ENCODE assay signal across 8 cellular contexts in genomic region chr20:50165687-50166554, GRCh38. TPM values are rescaled to one million over a fixed set of nuclear protein-coding genes. Genes with fewer than 3 reads are reported as not detected.
DNase-seq lines count a peak whose midpoint lies in the region; ATAC-seq and TF ChIP-seq lines count a peak whose summit lies in the region.

No MANE protein-coding gene starts in this region.

- peaks cover 33% of the 10 kb centered on the region for H3K4me1 ChIP-seq in RWPE2 (ENCODE audit: insufficient read depth, poor library complexity, severe bottlenecking)

- peak; percentile 38 for TF ChIP-seq CTCF in RWPE2 (IDR thresholded peaks at IDR 0.05; ENCODE audit: poor library complexity, severe bottlenecking)
- TF ChIP-seq CTCF in fibroblast of villous mesenchyme (IDR thresholded peaks at IDR 0.05; ENCODE audit: insufficient read depth, low read depth, low read length): peak; percentile 7
- no peak for TF ChIP-seq CTCF in neural cell (IDR thresholded peaks at IDR 0.05; ENCODE audit: poor library complexity, severe bottlenecking)

- H3K4me2 ChIP-seq in neural cell (ENCODE audit: low read length): peak overlapping the region; percentile 12

- H3K9ac ChIP-seq in neural cell (ENCODE audit: low read length): peak overlapping the region; percentile 38

- H3K9me2 ChIP-seq in neural cell (ENCODE audit: insufficient read depth, low read length): no peaks in the 10 kb centered on the region

- H3K4me1 Mint-ChIP-seq in stimulated activated naive CD8-positive, alpha-beta T cell treated with anti-CD3 and anti-CD28 coated beads, Interleukin-15, Interleukin-2, amounts not matched to agents 100 ng/mL and 50 ng/mL, for 24 hours (ENCODE audit: low read depth): peaks cover 11% of the 10 kb centered on the region

- no peak for TF ChIP-seq RAD21 in neural cell (conservative IDR thresholded peaks at IDR 0.05)

- peak overlapping the region; percentile 58 for H3K4me3 Mint-ChIP-seq in stimulated activated naive CD8-positive, alpha-beta T cell treated with anti-CD3 and anti-CD28 coated beads, Interleukin-15, Interleukin-2, amounts not matched to agents 100 ng/mL and 50 ng/mL, for 24 hours

- H4K20me1 ChIP-seq in neural cell (ENCODE audit: insufficient read depth): no peaks in the 10 kb centered on the region

- H3K4me3 ChIP-seq in RWPE2 (ENCODE audit: severe bottlenecking) (peak overlapping the region; percentile 6), fibroblast of villous mesenchyme (ENCODE audit: low read depth, low read length) (peak overlapping the region; percentile 63), neural cell (ENCODE audit: low read length) (peak overlapping the region; percentile 39)

- H3K36me3 ChIP-seq in RWPE2 (ENCODE audit: low read depth): no peaks in the 10 kb centered on the region
- no peaks in the 10 kb centered on the region for H3K36me3 ChIP-seq in neural cell (ENCODE audit: insufficient read depth, low read length)

- no peaks in the 10 kb centered on the region for H3K9me3 Mint-ChIP-seq in stimulated activated naive CD8-positive, alpha-beta T cell treated with anti-CD3 and anti-CD28 coated beads, Interleukin-15, Interleukin-2, amounts not matched to agents 100 ng/mL and 50 ng/mL, for 24 hours

- peaks cover 4% of the 10 kb centered on the region for H3K27me3 Mint-ChIP-seq in stimulated activated naive CD8-positive, alpha-beta T cell treated with anti-CD3 and anti-CD28 coated beads, Interleukin-15, Interleukin-2, amounts not matched to agents 100 ng/mL and 50 ng/mL, for 24 hours

- H3K27me3 ChIP-seq in RWPE2 (ENCODE audit: insufficient read depth, poor library complexity, severe bottlenecking) (no peaks in the 10 kb centered on the region), neural cell (ENCODE audit: insufficient read depth, low read depth, low read length) (no peaks in the 10 kb centered on the region)

- H3K79me2 ChIP-seq in neural cell (replicated peaks; ENCODE audit: insufficient read depth, low read length): no peaks in the 10 kb centered on the region

- H2AFZ ChIP-seq in neural cell (ENCODE audit: low read depth, low read length): peak overlapping the region; percentile 47

- H3K9me3 ChIP-seq in RWPE2 (ENCODE audit: severe bottlenecking) (no peaks in the 10 kb centered on the region), neural cell (ENCODE audit: low read length) (no peaks in the 10 kb centered on the region)

- DNase-seq in DMS153 treated with DMSO at 0.1 percent for 48 hours (lab: John Stamatoyannopoulos, UW; ENCODE audit: unreplicated experiment): peak; percentile 98
- peak; percentile 100 for DNase-seq in LoVo (ENCODE audit: low spot score)
- peak; percentile 100 for DNase-seq in RWPE2 (ENCODE audit: low spot score)
- DNase-seq in activated effector memory CD4-positive, alpha-beta T cell treated with Interleukin-2 at 50 U/mL for 16 hours: peak; percentile 71
- peak; percentile 100 for DNase-seq in fibroblast of villous mesenchyme (ENCODE audit: low read depth)

- H3K27ac ChIP-seq in RWPE2 (ENCODE audit: poor library complexity, severe bottlenecking) (peak overlapping the region; percentile 86), neural cell (ENCODE audit: low read length) (peak overlapping the region; percentile 21)

- TF ChIP-seq EP300 in neural cell (conservative IDR thresholded peaks at IDR 0.05; ENCODE audit: poor library complexity, severe bottlenecking): no peak

- peak overlapping the region; percentile 10 for H3K27ac Mint-ChIP-seq in stimulated activated naive CD8-positive, alpha-beta T cell treated with anti-CD3 and anti-CD28 coated beads, Interleukin-15, Interleukin-2, amounts not matched to agents 100 ng/mL and 50 ng/mL, for 24 hours

- no peaks in the 10 kb centered on the region for H3K36me3 Mint-ChIP-seq in stimulated activated naive CD8-positive, alpha-beta T cell treated with anti-CD3 and anti-CD28 coated beads, Interleukin-15, Interleukin-2, amounts not matched to agents 100 ng/mL and 50 ng/mL, for 24 hours (ENCODE audit: low read depth)

- ATAC-seq in GM21786 (IDR thresholded peaks at IDR 0.05; ENCODE audit: unreplicated experiment) (peak; percentile 95), RWPE2 (ENCODE audit: low read depth) (peak; percentile 84)

- no peaks in the 10 kb centered on the region for H3F3A ChIP-seq in neural cell (ENCODE audit: insufficient read depth, low read length, poor library complexity, severe bottlenecking)

TF ChIP-seq in neural cell, 6 proteins besides CTCF, POLR2A, EP300 and RAD21:
- no peak for TF ChIP-seq TAF1 (IDR thresholded peaks at IDR 0.05; ENCODE audit: low read depth)
- peak; percentile 62 for TF ChIP-seq POLR2AphosphoS5 (IDR thresholded peaks at IDR 0.05)
- peak; percentile 19 for TF ChIP-seq MXI1 (conservative IDR thresholded peaks at IDR 0.05; ENCODE audit: poor library complexity, severe bottlenecking)
- TF ChIP-seq REST (IDR thresholded peaks at IDR 0.05; ENCODE audit: borderline replicate concordance): peak; percentile 49
- TF ChIP-seq SMC3 (conservative IDR thresholded peaks at IDR 0.05; ENCODE audit: poor library complexity): no peak
- TF ChIP-seq EZH2 (IDR thresholded peaks at IDR 0.05; ENCODE audit: borderline replicate concordance, insufficient read depth, low read length, poor library complexity, severe bottlenecking): no peak

RNA-seq across cellular contexts. Expression of gene PEDS1, which starts 12.4 kb away (rescaled TPM):
- total RNA-seq in fibroblast of villous mesenchyme: 25.9 and 27.7 TPM in 2 replicates
- 10.0 and 16.5 TPM in 2 replicates for polyA plus RNA-seq in neural cell
- 19.8 and 20.2 TPM in 2 replicates for polyA minus RNA-seq in neural cell

RNA-seq across cellular contexts. Expression of gene CEBPB, which starts 24.7 kb away (rescaled TPM):
- 70.4 and 71.5 TPM in 2 replicates for total RNA-seq in fibroblast of villous mesenchyme
- polyA plus RNA-seq in neural cell: 0.59 and 0.94 TPM in 2 replicates
- 0.97 and 1.0 TPM in 2 replicates for polyA minus RNA-seq in neural cell

RNA-seq across cellular contexts. Expression of gene UBE2V1, which starts 53.0 kb away (rescaled TPM):
- total RNA-seq in fibroblast of villous mesenchyme: 88.1 and 90.2 TPM in 2 replicates
- 34.4 and 44.2 TPM in 2 replicates for polyA plus RNA-seq in neural cell
- polyA minus RNA-seq in neural cell: 58.4 and 70.0 TPM in 2 replicates

Comparison
In these comparisons a context has a peak if more than half of its experiments do, and no peak if none do; other contexts are left out.
1. Peak in every context shown above with its lines: DNase-seq, ATAC-seq, H3K4me3 ChIP-seq and H3K27ac ChIP-seq.
2. H3K4me3 ChIP-seq: peak in every context shown above with its lines; median percentile 63 in fibroblast of villous mesenchyme; 39 in neural cell; 6 in RWPE2.